Comparison of ENCODE assay signal across 8 cellular contexts in genomic region chr3:112074616-112075497, GRCh38. TPM values are rescaled to one million over a fixed set of nuclear protein-coding genes. Genes with fewer than 3 reads are reported as not detected.
DNase-seq lines count a peak whose midpoint lies in the region; ATAC-seq and TF ChIP-seq lines count a peak whose summit lies in the region.

No MANE protein-coding gene starts in this region.

- peak overlapping the region; percentile 29; the same call in 1 of the 2 replicates for H3K27ac ChIP-seq in HEK293 (ENCODE audit: extremely low read depth, low read depth, low read length)
- H3K27ac ChIP-seq in hepatocyte: peak overlapping the region; percentile 92
- peak overlapping the region; percentile 31 to 70 (median 63) for H3K27ac ChIP-seq in upper lobe of left lung

- H3K4me1 Mint-ChIP-seq in stimulated activated naive B cell treated with anti-CD40 and anti-IgM and Interleukin-4, amounts not matched to agents 10 μg/mL and 1 μg/mL and 100 μg/mL, for 72 hours: peaks cover 0 to 3% of the 10 kb centered on the region in 2 donors

- H3K27me3 ChIP-seq in hepatocyte: no peaks in the 10 kb centered on the region
- H3K27me3 ChIP-seq in upper lobe of left lung: no peaks in the 10 kb centered on the region

- peaks cover 0 to 3% of the 10 kb centered on the region in 2 donors for H3K9me3 Mint-ChIP-seq in stimulated activated naive B cell treated with anti-CD40 and anti-IgM and Interleukin-4, amounts not matched to agents 10 μg/mL and 1 μg/mL and 100 μg/mL, for 72 hours

- TF ChIP-seq POLR2A in upper lobe of left lung (IDR thresholded peaks at IDR 0.05): peak in 1 of 4 donors; percentile 25

- peak in 1 of 4 donors; percentile 21 for TF ChIP-seq EP300 in upper lobe of left lung (IDR thresholded peaks at IDR 0.05)

- no peaks in the 10 kb centered on the region for H3K36me3 ChIP-seq in HEK293 (ENCODE audit: control insufficient read depth in 2 of 2, insufficient read depth in 1 of 2, low read length in 2 of 2)
- no peaks in the 10 kb centered on the region for H3K36me3 ChIP-seq in hepatocyte (replicated peaks; ENCODE audit: insufficient read depth, low read depth)
- no peaks in the 10 kb centered on the region for H3K36me3 ChIP-seq in upper lobe of left lung

- no peak overlapping the region for H2AFZ ChIP-seq in hepatocyte

- POLR2A ChIA-PET in HEK293 (lab: Yijun Ruan, JAX): no interaction called here

- CTCF ChIA-PET in HEK293 (lab: Yijun Ruan, JAX): no interaction called here

- no peaks in the 10 kb centered on the region for H3K9me3 ChIP-seq in HEK293 (ENCODE audit: control insufficient read depth, insufficient read depth, low read depth, low read length)
- no peaks in the 10 kb centered on the region for H3K9me3 ChIP-seq in hepatocyte (ENCODE audit: low read depth)
- H3K9me3 ChIP-seq in upper lobe of left lung: no peaks in the 10 kb centered on the region

- no peak overlapping the region; the same call in 1 of the 2 replicates for H3K4me3 ChIP-seq in HEK293 (ENCODE audit: low read depth, low read length)
- no peak overlapping the region for H3K4me3 ChIP-seq in hepatocyte
- H3K4me3 ChIP-seq in upper lobe of left lung: no peak overlapping the region

- DNase-seq in GM10266 (ENCODE audit: extremely low spot score): peak; percentile 47
- DNase-seq in NCI-H2029 (lab: John Stamatoyannopoulos, UW): peak; percentile 19
- DNase-seq in activated CD8-positive, alpha-beta memory T cell treated with anti-CD3 and anti-CD28 coated beads, Interleukin-2, amount 50 U/mL, for 4 hours: peak; percentile 18
- DNase-seq in hepatocyte (ENCODE audit: low spot score): peak; percentile 91
- DNase-seq in upper lobe of left lung: peak; percentile 24 to 49
- no peak for DNase-seq in cortex of kidney (lab: John Stamatoyannopoulos, UW)
- DNase-seq in stimulated activated naive B cell treated with anti-CD40 and anti-IgM and Interleukin-4, amounts not matched to agents 10 μg/mL and 1 μg/mL and 100 μg/mL, for 72 hours: no peak

- H4K20me1 ChIP-seq in hepatocyte (ENCODE audit: insufficient read depth, poor library complexity, severe bottlenecking): no peaks in the 10 kb centered on the region

- H3K4me1 ChIP-seq in HEK293 (ENCODE audit: control insufficient read depth, insufficient read depth, low read length) (no peaks in the 10 kb centered on the region), hepatocyte (ENCODE audit: insufficient read depth) (no peaks in the 10 kb centered on the region), upper lobe of left lung (peaks cover 0 to 7% (median 0%) of the 10 kb centered on the region in 4 donors)

- peaks cover 2 to 34% of the 10 kb centered on the region in 2 donors for H3K27me3 Mint-ChIP-seq in stimulated activated naive B cell treated with anti-CD40 and anti-IgM and Interleukin-4, amounts not matched to agents 10 μg/mL and 1 μg/mL and 100 μg/mL, for 72 hours

- no peak overlapping the region for H3K4me3 Mint-ChIP-seq in stimulated activated naive B cell treated with anti-CD40 and anti-IgM and Interleukin-4, amounts not matched to agents 10 μg/mL and 1 μg/mL and 100 μg/mL, for 72 hours

- no peaks in the 10 kb centered on the region for H3K79me2 ChIP-seq in hepatocyte

- ATAC-seq in upper lobe of left lung (ENCODE audit: low FRiP score in 2 of 2): peak; percentile 78 to 96
- ATAC-seq in stimulated activated naive B cell treated with anti-CD40 and anti-IgM and Interleukin-4, amounts not matched to agents 10 μg/mL and 1 μg/mL and 100 μg/mL, for 72 hours (replicated peaks): no peak

- H3K27ac Mint-ChIP-seq in stimulated activated naive B cell treated with anti-CD40 and anti-IgM and Interleukin-4, amounts not matched to agents 10 μg/mL and 1 μg/mL and 100 μg/mL, for 72 hours: no peak overlapping the region

- whole genome bisulfite sequencing in hepatocyte (ENCODE audit: low lambda C conversion rate, missing lambda C conversion rate): 16% methylated on average over 6 of the region's 6 CpGs
- 37 to 47% methylated on average over 6 of the region's 6 CpGs for WGBS in upper lobe of left lung, 2 donors

- no peak for TF ChIP-seq CTCF in GM10266 (IDR thresholded peaks at IDR 0.05; ENCODE audit: control insufficient read depth, insufficient read depth, low read depth, missing control alignments)
- no peak for TF ChIP-seq CTCF in HEK293 (tag by site-specific recombination; IDR thresholded peaks at IDR 0.05)
- no peak for TF ChIP-seq CTCF in hepatocyte (IDR thresholded peaks at IDR 0.05; ENCODE audit: poor library complexity)
- TF ChIP-seq CTCF in upper lobe of left lung (IDR thresholded peaks at IDR 0.05): no peak

- no peaks in the 10 kb centered on the region for H3K9me2 ChIP-seq in hepatocyte (replicated peaks; ENCODE audit: insufficient read depth)

- peak overlapping the region; percentile 58 for H3K4me2 ChIP-seq in hepatocyte

- no peaks in the 10 kb centered on the region for H3K36me3 Mint-ChIP-seq in stimulated activated naive B cell treated with anti-CD40 and anti-IgM and Interleukin-4, amounts not matched to agents 10 μg/mL and 1 μg/mL and 100 μg/mL, for 72 hours

TF ChIP-seq in HEK293, 187 proteins besides CTCF, POLR2A, EP300 and RAD21 (continues in another document):
- TF ChIP-seq ZNF600 (tag by site-specific recombination; IDR thresholded peaks at IDR 0.05) (peak; percentile 30; the same call in 1 of the 2 replicates), ZBTB20 (tag by site-specific recombination; IDR thresholded peaks at IDR 0.05) (peak; percentile 86), ZNF645 (tag by site-specific recombination; IDR thresholded peaks at IDR 0.05) (no peak), ZNF529 (tag by site-specific recombination; IDR thresholded peaks at IDR 0.05; ENCODE audit: insufficient replicate concordance) (no peak), GFI1B (tag by site-specific recombination; IDR thresholded peaks at IDR 0.05) (no peak), SETDB1 (IDR thresholded peaks at IDR 0.05; ENCODE audit: insufficient read length, low read length) (peak; percentile 55), ZNF692 (tag by site-specific recombination; IDR thresholded peaks at IDR 0.05) (0 out of 2 replicates have a peak, but pooled peaks have one; percentile 31), ZNF621 (tag by site-specific recombination; IDR thresholded peaks at IDR 0.05) (no peak), HIC1 (tag by site-specific recombination; IDR thresholded peaks at IDR 0.05) (no peak), GLI4 (tag by site-specific recombination; IDR thresholded peaks at IDR 0.05) (no peak), PRDM6 (tag by site-specific recombination; IDR thresholded peaks at IDR 0.05) (peak; percentile 53)

RNA-seq across cellular contexts. Expression of gene C3orf52, which starts 11.3 kb away (rescaled TPM):
- total RNA-seq in hepatocyte (14.6 and 20.7 TPM in 2 replicates), upper lobe of left lung (10 to 100 TPM; 17.1 to 74.6 (median 28.4) TPM)
- polyA plus RNA-seq in hepatocyte: 9.3 and 16.3 TPM in 2 replicates

RNA-seq across cellular contexts. Expression of gene TMPRSS7, which starts 40.3 kb away (rescaled TPM):
- total RNA-seq in hepatocyte (0.24 TPM in 1 of 2 replicates, not detected in the other), upper lobe of left lung (under 1 TPM in 3 of 6 donors, not detected in 3; 0.15 to 0.39 (median 0.29) TPM)
- 0.06 TPM in 1 of 2 replicates, not detected in the other for polyA plus RNA-seq in hepatocyte

RNA-seq across cellular contexts. Expression of gene GCSAM, which starts 58.2 kb away (rescaled TPM):
- total RNA-seq in hepatocyte (not detected in 2 replicates), upper lobe of left lung (under 1 TPM in 4 of 6 donors, not detected in 2; 0.31 to 0.81 (median 0.52) TPM)
- polyA plus RNA-seq in hepatocyte: 0.66 and 1.3 TPM in 2 replicates

Comparison
In these comparisons a context has a peak if more than half of its experiments do, and no peak if none do; other contexts are left out.
1. DNase-seq: peak in GM10266 (single experiment), NCI-H2029 (single experiment), activated CD8-positive, alpha-beta memory T cell treated with anti-CD3 and anti-CD28 coated beads, Interleukin-2, amount 50 U/mL, for 4 hours (single experiment), hepatocyte (single experiment) and upper lobe of left lung (2 of 2); none in cortex of kidney (single experiment) and stimulated activated naive B cell treated with anti-CD40 and anti-IgM and Interleukin-4, amounts not matched to agents 10 μg/mL and 1 μg/mL and 100 μg/mL, for 72 hours (single experiment).
2. H3K27ac ChIP-seq: peak in every context shown above with its lines; median percentile 92 in hepatocyte; 63 in upper lobe of left lung; 29 in HEK293.
3. ATAC-seq: peak in upper lobe of left lung (2 of 2); none in stimulated activated naive B cell treated with anti-CD40 and anti-IgM and Interleukin-4, amounts not matched to agents 10 μg/mL and 1 μg/mL and 100 μg/mL, for 72 hours (0 of 2).